ENCODE assay signal across 9 cellular contexts in genomic region chr18:62339106-62339988, GRCh38. TPM values are rescaled to one million over a fixed set of nuclear protein-coding genes. Genes with fewer than 3 reads are reported as not detected.
DNase-seq lines count a peak whose midpoint lies in the region; ATAC-seq, FAIRE-seq and TF ChIP-seq lines count a peak whose summit lies in the region.
"Had no signal": no experiment of that assay in that cellular context is flagged by ENCODE, and none has a peak within 500 bp of the region (broad histone marks: within the 10 kb centered on the region; RNA-seq: fewer than 3 reads in every experiment).

No MANE protein-coding gene starts in this region.

- H3K9me3 ChIP-seq in T-helper 17 cell (ENCODE audit: control insufficient read depth, low read length, poor library complexity, severe bottlenecking), result no peaks in the 10 kb centered on the region

- TF ChIP-seq CTCF in fibroblast of villous mesenchyme (IDR thresholded peaks at IDR 0.05; ENCODE audit: insufficient read depth, low read depth, low read length), result no peak

- ATAC-seq in T-helper 17 cell (no peak), HG02798 (IDR thresholded peaks at IDR 0.05; ENCODE audit: poor library complexity, unreplicated experiment) (no peak), GM18907 (IDR thresholded peaks at IDR 0.05; ENCODE audit: unreplicated experiment) (no peak)

- H3K27ac Mint-ChIP-seq in T-helper 17 cell, result peak overlapping the region; percentile 29

- H3K4me1 Mint-ChIP-seq in T-helper 17 cell, result peaks cover 2% of the 10 kb centered on the region

- no peak overlapping the region for H3K4me3 ChIP-seq in fibroblast of villous mesenchyme (ENCODE audit: low read depth, low read length)

- peaks cover 46% of the 10 kb centered on the region for H3K27me3 Mint-ChIP-seq in T-helper 17 cell

- peak overlapping the region; percentile 5 for H3K4me3 Mint-ChIP-seq in T-helper 17 cell

- no peak for FAIRE-seq in GM19239 (lab: Jason Lieb, UNC)

- peak; percentile 24 for DNase-seq in stimulated activated CD4-positive, alpha-beta T cell treated with anti-CD3 and anti-CD28 coated beads, Interleukin-4, amount 100 ng/mL, for 24 hours
- no peak for DNase-seq in stimulated activated CD4-positive, alpha-beta T cell treated with anti-CD3 and anti-CD28 coated beads, Interleukin-4, amount 100 ng/mL, for 1 hour
- DNase-seq in T-helper 17 cell (no peak), fibroblast of villous mesenchyme (ENCODE audit: low read depth) (peak; percentile 24), GM19239 (ENCODE audit: insufficient read length, low spot score) (no peak), NCI-H1048 (lab: John Stamatoyannopoulos, UW) (no peak)
- DNase-seq: DND-41 had no signal

- peaks cover 2% of the 10 kb centered on the region for H3K36me3 Mint-ChIP-seq in T-helper 17 cell (ENCODE audit: low read depth)

RNA-seq across cellular contexts. Expression of gene TNFRSF11A, which starts 14.2 kb away (rescaled TPM):
- total RNA-seq in T-helper 17 cell (1 to 10 TPM; 1.2 to 3.1 TPM), fibroblast of villous mesenchyme (under 0.01 TPM in 1 of 2 replicates, not detected in the other)

Comparison
In these comparisons a context has a peak if more than half of its experiments do, and no peak if none do; other contexts are left out.
1. DNase-seq: peak in stimulated activated CD4-positive, alpha-beta T cell treated with anti-CD3 and anti-CD28 coated beads, Interleukin-4, amount 100 ng/mL, for 24 hours (single experiment) and fibroblast of villous mesenchyme (single experiment); none in stimulated activated CD4-positive, alpha-beta T cell treated with anti-CD3 and anti-CD28 coated beads, Interleukin-4, amount 100 ng/mL, for 1 hour (single experiment), T-helper 17 cell (0 of 3), GM19239 (single experiment) and NCI-H1048 (single experiment).